Comparison of ENCODE assay signal across 20 cellular contexts in genomic region chr10:11131112-11131639, GRCh38.
DNase-seq lines count a peak whose midpoint lies in the region; ATAC-seq, FAIRE-seq and TF ChIP-seq lines count a peak whose summit lies in the region.
"Had no signal": no experiment of that assay in that cellular context is flagged by ENCODE, and none has a peak within 500 bp of the region (broad histone marks: within the 10 kb centered on the region; RNA-seq: fewer than 3 reads in every experiment).

No MANE protein-coding gene starts in this region.

- DNase-seq in HT-29 (ENCODE audit: low spot score): peak; percentile 62
- DNase-seq in K562 (ENCODE audit: extremely low read depth in 1 of 4, low spot score in 3 of 4): no peak
- DNase-seq in left colon: peak; percentile 27 to 70
- peak; percentile 44 for DNase-seq in transverse colon
- DNase-seq in KG1 (lab: John Stamatoyannopoulos, UW): no peak
- DNase-seq: CD4-positive, alpha-beta T cell; COR-L47; GDM1; IMR-90; Karpas-422; NCI-H1694 treated with DMSO at 0.1 percent for 48 hours; NCI-H2081 treated with DMSO at 0.1 percent for 48 hours; NCI-H2171 treated with DMSO at 0.1 percent for 48 hours; NCI-H524 treated with DMSO at 0.1 percent for 48 hours; NCI-H82; OCI-M1 had no signal

- H3K4me3 ChIP-seq in K562: no peak overlapping the region
- H3K4me3 ChIP-seq in transverse colon: no peak overlapping the region

- no peaks in the 10 kb centered on the region for H3K36me3 ChIP-seq in K562 (ENCODE audit: control insufficient read depth, insufficient read depth, low read length)
- no peaks in the 10 kb centered on the region for H3K36me3 ChIP-seq in transverse colon

- TF ChIP-seq POLR2A in K562 (conservative IDR thresholded peaks at IDR 0.05) (no peak), transverse colon (IDR thresholded peaks at IDR 0.05) (no peak)

- no TSS peak for BruUV-seq in K562 (replicated peaks; lab: Mats Ljungman, UMichigan)

- no peak for FAIRE-seq in K562 (lab: Jason Lieb, UNC)
- FAIRE-seq: GM19239, RCC 7860 had no signal

- CTCF ChIA-PET in K562 (lab: Yijun Ruan, JAX; ENCODE audit: low intra/inter-chr PET ratio): no interaction called here

- H3K27ac ChIP-seq in K562 (ENCODE audit: extremely low read depth, low read depth, low read length) (no peak overlapping the region), transverse colon (peak overlapping the region in 3 of 4 donors; percentile 22 to 58 (median 53))

- 32% methylated on average over 10 of the region's 10 CpGs for WGBS in K562 (ENCODE audit: insufficient coverage, low coverage, missing lambda C conversion rate)
- 70% methylated on average over 10 of the region's 10 CpGs; no CpG with 5 or more reads in 1 of the 2 donors for WGBS in transverse colon (ENCODE audit: low coverage in 1 of 2), 2 donors

- peaks cover 0 to 9% of the 10 kb centered on the region in 2 experiments; a peak in 2 of 5 replicates for H3K27me3 ChIP-seq in K562 (ENCODE audit: control insufficient read depth in 2 of 2, insufficient read depth in 2 of 2, low read length in 2 of 2)
- H3K27me3 ChIP-seq in transverse colon: no peaks in the 10 kb centered on the region

- H3K9me3 ChIP-seq in K562 (replicated peaks; ENCODE audit: control insufficient read depth, insufficient read depth, low read depth, low read length): no peaks in the 10 kb centered on the region
- no peaks in the 10 kb centered on the region for H3K9me3 ChIP-seq in transverse colon

- H3K4me2 ChIP-seq in K562 (ENCODE audit: insufficient read depth, low read length): no peak overlapping the region

- 0 out of 2 replicates have a peak overlapping the region, but pooled peaks have one; percentile 41 for H2AFZ ChIP-seq in K562 (ENCODE audit: low read depth, low read length)

- no peak for ATAC-seq in K562
- ATAC-seq in left colon: peak; percentile 96
- ATAC-seq in HG03520 (IDR thresholded peaks at IDR 0.05; ENCODE audit: unreplicated experiment): no peak
- ATAC-seq in GM19455 (IDR thresholded peaks at IDR 0.05; ENCODE audit: unreplicated experiment): no peak

- no peak for TF ChIP-seq RAD21 in K562 (CRISPR knock-in tag; conservative IDR thresholded peaks at IDR 0.05 in 1 of 2, IDR thresholded peaks at IDR 0.05 in 1 of 2)

- H3K9me1 ChIP-seq in K562 (ENCODE audit: control insufficient read depth, insufficient read depth, low read length): no peaks in the 10 kb centered on the region

- H3K4me1 ChIP-seq in K562 (replicated peaks in 1 of 2; ENCODE audit: control insufficient read depth in 2 of 2, insufficient read depth in 2 of 2, low read length in 2 of 2) (no peaks in the 10 kb centered on the region), transverse colon (peaks cover 0 to 17% (median 10%) of the 10 kb centered on the region in 4 donors)

- no peak for TF ChIP-seq EP300 in K562 (IDR thresholded peaks at IDR 0.05; ENCODE audit: low read length)
- TF ChIP-seq EP300 in transverse colon (IDR thresholded peaks at IDR 0.05; ENCODE audit: low read depth): peak; percentile 36

- intact Hi-C loops in K562 (cut with micrococcal nuclease): no loop called here
- intact Hi-C loops in left colon (cut with DNase I, micrococcal nuclease): no loop called here
- intact Hi-C loops in transverse colon (cut with DNase I; ENCODE audit: low total_unique reads): no loop called here

- H3K79me2 ChIP-seq in K562 (ENCODE audit: control insufficient read depth, insufficient read depth, low read length): no peaks in the 10 kb centered on the region

- H3K9ac ChIP-seq in K562 (ENCODE audit: insufficient read depth in 1 of 2, low read depth in 2 of 2, low read length in 2 of 2): no peak overlapping the region

- TF ChIP-seq CTCF in K562 (IDR thresholded peaks at IDR 0.05 in 2 of 3, conservative IDR thresholded peaks at IDR 0.05 in 1 of 3; ENCODE audit: insufficient read depth in 2 of 3, low read depth in 1 of 3, low read length in 3 of 3) (no peak), transverse colon (IDR thresholded peaks at IDR 0.05) (no peak)

- H4K20me1 ChIP-seq in K562 (replicated peaks; ENCODE audit: control insufficient read depth, insufficient read depth, low read length): no peaks in the 10 kb centered on the region

- in situ Hi-C loops in K562 (cut with MboI): no loop called here
- in situ Hi-C loops in transverse colon (cut with MboI; ENCODE audit: low pct_ligation_motif_present in 1 of 4, low pct_unique_long_range_greater_than_20kb in 1 of 4, low sequenced_read_pairs in 3 of 4): no loop called here

- POLR2A ChIA-PET in K562 (lab: Yijun Ruan, JAX): no interaction called here

TF ChIP-seq in K562, 482 proteins besides CTCF, POLR2A, EP300 and RAD21 (continues in another document):
- TF ChIP-seq CCAR2 (IDR thresholded peaks at IDR 0.05; ENCODE audit: low read depth, low read length) (no peak), ZNF586 (CRISPR knock-in tag; conservative IDR thresholded peaks at IDR 0.05) (no peak), ETV1 (tag; conservative IDR thresholded peaks at IDR 0.05; ENCODE audit: low read depth) (no peak), ELK1 (CRISPR knock-in tag; IDR thresholded peaks at IDR 0.05) (no peak), ZNF165 (CRISPR knock-in tag; IDR thresholded peaks at IDR 0.05; ENCODE audit: borderline replicate concordance) (no peak), ZFPM2 (CRISPR knock-in tag; IDR thresholded peaks at IDR 0.05) (no peak), NFIX (CRISPR knock-in tag; IDR thresholded peaks at IDR 0.05; ENCODE audit: low read depth) (no peak), ZNF212 (CRISPR knock-in tag; IDR thresholded peaks at IDR 0.05) (no peak), PHTF2 (CRISPR knock-in tag; IDR thresholded peaks at IDR 0.05) (no peak), ZFP36 (IDR thresholded peaks at IDR 0.05; ENCODE audit: low read depth, low read length, partially characterized antibody) (no peak), ZFP91 (CRISPR knock-in tag; IDR thresholded peaks at IDR 0.05) (no peak), MYBL2 (IDR thresholded peaks at IDR 0.05; ENCODE audit: low read depth) (no peak), MYBL2 (CRISPR knock-in tag; IDR thresholded peaks at IDR 0.05; ENCODE audit: borderline replicate concordance) (no peak), TAF9B (IDR thresholded peaks at IDR 0.05; ENCODE audit: partially characterized antibody) (no peak), NFATC3 (IDR thresholded peaks at IDR 0.05) (no peak), PBX2 (CRISPR knock-in tag; IDR thresholded peaks at IDR 0.05; ENCODE audit: low read depth) (no peak), PBX2 (tag; conservative IDR thresholded peaks at IDR 0.05; ENCODE audit: low read depth) (no peak), RBM15 (IDR thresholded peaks at IDR 0.05; ENCODE audit: insufficient read depth, low read length) (no peak), EZH2 (IDR thresholded peaks at IDR 0.05; ENCODE audit: borderline replicate concordance, low read depth, low read length) (no peak)

Comparison
In these comparisons a context has a peak if more than half of its experiments do, and no peak if none do; other contexts are left out.
1. DNase-seq: peak in HT-29 (single experiment), left colon (2 of 2) and transverse colon (single experiment); none in K562 (0 of 4) and KG1 (single experiment).